1 cellular context compared by ENCODE assay signal in genomic region chr18:5668087-5668715, GRCh38.
TF ChIP-seq lines count a peak whose summit lies in the region.

No MANE protein-coding gene starts in this region.

TF ChIP-seq in HepG2, 621 proteins besides CTCF, POLR2A, EP300 and RAD21 (continued from another document):
- peak; percentile 95 for TF ChIP-seq MNT (IDR thresholded peaks at IDR 0.05)
- TF ChIP-seq ARHGAP35 (CRISPR knock-in tag; IDR thresholded peaks at IDR 0.05; ENCODE audit: borderline replicate concordance) = no peak
- no peak for TF ChIP-seq ZNF101 (CRISPR knock-in tag; IDR thresholded peaks at IDR 0.05; ENCODE audit: borderline replicate concordance, low read depth)
- TF ChIP-seq IKZF1 (IDR thresholded peaks at IDR 0.05) = 0 out of 2 replicates have a peak, but pooled peaks have one; percentile 37
